32 cellular contexts compared by ENCODE assay signal in genomic region chr9:123832176-123832575, GRCh38.
"Had no signal": no experiment of that assay in that cellular context is flagged by ENCODE, and none has a peak within 500 bp of the region (broad histone marks: within the 10 kb centered on the region; RNA-seq: fewer than 3 reads in every experiment).

No MANE protein-coding gene starts in this region.

- H3K36me3 ChIP-seq: adrenal gland, ascending aorta, brain microvascular endothelial cell, breast epithelium, cardiac muscle cell had no signal

- FAIRE-seq: astrocyte, bronchial epithelial cell had no signal

- H3K27ac ChIP-seq: adrenal gland, ascending aorta, body of pancreas, brain microvascular endothelial cell, breast epithelium, cardiac muscle cell had no signal

- DNase-seq: activated effector memory CD4-positive, alpha-beta T cell treated with anti-CD3 and anti-CD28 coated beads, Interleukin-2, amount 50 U/mL, for 16 hours; activated effector memory CD4-positive, alpha-beta T cell treated with Interleukin-2 at 50 U/mL for 16 hours; activated gamma-delta T cell; activated gamma-delta T cell treated with Interleukin-2 at 50 U/mL for 16 hours; activated naive CD4-positive, alpha-beta T cell; activated naive CD4-positive, alpha-beta T cell treated with anti-CD3 and anti-CD28 coated beads for 36 hours; activated naive CD4-positive, alpha-beta T cell treated with anti-CD3 and anti-CD28 coated beads, Interleukin-2, amount 10 ng/mL, durations not matched to agents 7 days and 5 days; activated naive CD4-positive, alpha-beta T cell treated with anti-CD3 and anti-CD28 coated beads, Interleukin-2, amount 50 U/mL, for 16 hours; activated naive CD4-positive, alpha-beta T cell treated with Interleukin-2 at 50 U/mL for 16 hours; activated naive CD8-positive, alpha-beta T cell treated with anti-CD3 and anti-CD28 coated beads for 36 hours; activated naive CD8-positive, alpha-beta T cell treated with anti-CD3 and anti-CD28 coated beads, Interleukin-2, amount 10 ng/mL, durations not matched to agents 7 days and 5 days; activated naive CD8-positive, alpha-beta T cell treated with anti-CD3 and anti-CD28 coated beads, Interleukin-2, amount 50 U/mL, for 24 hours; activated T-cell treated with anti-CD3 and anti-CD28 coated beads, Interleukin-2, amount 50 U/mL, for 1 hour; activated T-cell treated with anti-CD3 and anti-CD28 coated beads, Interleukin-2, amount 50 U/mL, for 24 hours; activated T-cell treated with anti-CD3 and anti-CD28 coated beads, Interleukin-2, amount 50 U/mL, for 4 hours; activated T-cell treated with anti-CD3 and anti-CD28 coated beads, Interleukin-2, amount 50 U/mL, for 48 hours; activated T-cell treated with anti-CD3 and anti-CD28 coated beads, Interleukin-2, amount 50 U/mL, for 72 hours; amniotic stem cell; aorta; body of pancreas; brain microvascular endothelial cell; caudate nucleus; central memory CD4-positive, alpha-beta T cell; cerebellar nuclear complex had no signal

- H3K27me3 ChIP-seq: adrenal gland, ascending aorta, body of pancreas, brain microvascular endothelial cell, breast epithelium, cardiac muscle cell had no signal

- ATAC-seq: activated naive CD4-positive, alpha-beta T cell treated with anti-CD3 and anti-CD28 coated beads, Interleukin-2, amount 50 U/mL, for 72 hours; activated naive CD8-positive, alpha-beta T cell treated with anti-CD3 and anti-CD28 coated beads, Interleukin-2, amount 50 U/mL, for 24 hours; activated T-cell treated with anti-CD3 and anti-CD28 coated beads, Interleukin-2, amount 50 U/mL, for 4 hours; activated T-cell treated with anti-CD3 and anti-CD28 coated beads, Interleukin-2, amount 50 U/mL, for 72 hours; activated T-helper 17 cell treated with anti-CD3 and anti-CD28 coated beads, Interleukin-2, amount 50 U/mL, for 72 hours; body of pancreas had no signal

- H3K4me3 ChIP-seq: adrenal gland, ascending aorta, body of pancreas, breast epithelium, cardiac muscle cell had no signal

- H3K4me1 ChIP-seq: ascending aorta, body of pancreas, breast epithelium had no signal
